In the genomic region with DNA sequence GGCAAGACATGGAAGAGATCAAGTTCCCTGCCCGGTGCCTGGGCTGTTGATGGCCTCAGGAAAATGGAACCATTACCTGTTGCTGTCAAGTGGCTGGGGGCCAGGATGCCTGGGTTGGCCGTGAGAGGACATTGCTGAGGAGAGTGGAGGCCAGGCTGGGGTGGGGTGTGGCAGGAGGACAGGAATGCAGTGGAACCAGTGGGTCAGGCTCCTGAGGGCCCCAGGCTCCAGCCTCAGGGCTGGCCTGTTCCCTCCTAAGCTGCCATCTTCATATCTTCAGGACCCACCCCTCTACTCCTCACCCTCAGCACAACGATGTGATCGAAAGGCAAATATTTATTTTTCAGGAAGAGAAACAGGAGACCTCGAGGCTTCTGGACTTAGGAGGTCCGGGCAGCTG, we compare ENCODE assay signal across 17 cellular contexts. TPM values are rescaled to one million over a fixed set of nuclear protein-coding genes. Genes with fewer than 3 reads are reported as not detected.
DNase-seq lines count a peak whose midpoint lies in the region; ATAC-seq and TF ChIP-seq lines count a peak whose summit lies in the region.
"Had no signal": no experiment of that assay in that cellular context is flagged by ENCODE, and none has a peak within 500 bp of the region (broad histone marks: within the 10 kb centered on the region; RNA-seq: fewer than 3 reads in every experiment).

No MANE protein-coding gene starts in this region.

- H3K4me3 Mint-ChIP-seq in stimulated activated effector memory CD8-positive, alpha-beta T cell treated with anti-CD3 and anti-CD28 coated beads, Interleukin-12 subunit alpha, Interleukin-12 subunit beta, amount 100 ng/mL, for 72 hours, result no peak overlapping the region
- H3K4me3 Mint-ChIP-seq: dendritic cell treated with granulocyte-macrophage colony-stimulating factor and Interleukin-4, amounts not matched to agents 40 ng/mL and 50 ng/mL, for 4 days; natural killer cell treated with Interleukin-12 subunit alpha and Interleukin-12 subunit beta and Interleukin-15 and Interleukin-18, amount 100 ng/mL, for 72 hours; stimulated activated memory B cell treated with anti-CD40 and anti-IgM and Interleukin-4, amounts not matched to agents 10 μg/mL and 1 μg/mL and 100 μg/mL, for 72 hours had no signal

- ATAC-seq in left colon (peak; percentile 37), GM18519 (IDR thresholded peaks at IDR 0.05; ENCODE audit: low FRiP score, unreplicated experiment) (no peak)
- ATAC-seq in stimulated activated effector memory CD8-positive, alpha-beta T cell treated with anti-CD3 and anti-CD28 coated beads, Interleukin-12 subunit alpha, Interleukin-12 subunit beta, amount 100 ng/mL, for 72 hours, result no peak
- ATAC-seq: natural killer cell treated with Interleukin-12 subunit alpha and Interleukin-12 subunit beta and Interleukin-15 and Interleukin-18, amount 100 ng/mL, for 72 hours; stimulated activated memory B cell treated with anti-CD40 and anti-IgM and Interleukin-4, amounts not matched to agents 10 μg/mL and 1 μg/mL and 100 μg/mL, for 72 hours had no signal

- no peak for TF ChIP-seq CTCF in LNCaP clone FGC (IDR thresholded peaks at IDR 0.05; ENCODE audit: control insufficient read depth, extremely low read depth, insufficient read depth)

- no peaks in the 10 kb centered on the region for H3K9me3 Mint-ChIP-seq in stimulated activated effector memory CD8-positive, alpha-beta T cell treated with anti-CD3 and anti-CD28 coated beads, Interleukin-12 subunit alpha, Interleukin-12 subunit beta, amount 100 ng/mL, for 72 hours
- H3K9me3 Mint-ChIP-seq: natural killer cell treated with Interleukin-12 subunit alpha and Interleukin-12 subunit beta and Interleukin-15 and Interleukin-18, amount 100 ng/mL, for 72 hours had no signal

- H3K27ac Mint-ChIP-seq in stimulated activated effector memory CD8-positive, alpha-beta T cell treated with anti-CD3 and anti-CD28 coated beads, Interleukin-12 subunit alpha, Interleukin-12 subunit beta, amount 100 ng/mL, for 72 hours, result peak overlapping the region; percentile 65
- H3K27ac Mint-ChIP-seq: dendritic cell treated with granulocyte-macrophage colony-stimulating factor and Interleukin-4, amounts not matched to agents 40 ng/mL and 50 ng/mL, for 4 days; natural killer cell treated with Interleukin-12 subunit alpha and Interleukin-12 subunit beta and Interleukin-15 and Interleukin-18, amount 100 ng/mL, for 72 hours; stimulated activated memory B cell treated with anti-CD40 and anti-IgM and Interleukin-4, amounts not matched to agents 10 μg/mL and 1 μg/mL and 100 μg/mL, for 72 hours had no signal

- H3K4me1 Mint-ChIP-seq in stimulated activated effector memory CD8-positive, alpha-beta T cell treated with anti-CD3 and anti-CD28 coated beads, Interleukin-12 subunit alpha, Interleukin-12 subunit beta, amount 100 ng/mL, for 72 hours, result no peaks in the 10 kb centered on the region
- H3K4me1 Mint-ChIP-seq: stimulated activated memory B cell treated with anti-CD40 and anti-IgM and Interleukin-4, amounts not matched to agents 10 μg/mL and 1 μg/mL and 100 μg/mL, for 72 hours had no signal

- H3K36me3 Mint-ChIP-seq in stimulated activated effector memory CD8-positive, alpha-beta T cell treated with anti-CD3 and anti-CD28 coated beads, Interleukin-12 subunit alpha, Interleukin-12 subunit beta, amount 100 ng/mL, for 72 hours, result peaks cover 24% of the 10 kb centered on the region
- H3K36me3 Mint-ChIP-seq: natural killer cell treated with Interleukin-12 subunit alpha and Interleukin-12 subunit beta and Interleukin-15 and Interleukin-18, amount 100 ng/mL, for 72 hours had no signal

- intact Hi-C loops in left colon (cut with DNase I, micrococcal nuclease), result no loop called here

- no peak overlapping the region for H3K4me3 ChIP-seq in LNCaP clone FGC (ENCODE audit: low read depth, low read length)

- DNase-seq in NCI-H510A treated with DMSO at 0.1 percent for 48 hours (lab: John Stamatoyannopoulos, UW) (peak; percentile 63), NCI-H510A (lab: John Stamatoyannopoulos, UW) (no peak), LNCaP clone FGC (ENCODE audit: low read depth) (peak; percentile 17), left colon (no peak), NCI-H187 (lab: John Stamatoyannopoulos, UW) (no peak), GDM1 (lab: John Stamatoyannopoulos, UW) (no peak)
- DNase-seq in stimulated activated effector memory CD8-positive, alpha-beta T cell treated with anti-CD3 and anti-CD28 coated beads, Interleukin-12 subunit alpha, Interleukin-12 subunit beta, amount 100 ng/mL, for 72 hours (ENCODE audit: low spot score in 2 of 2), result no peak
- DNase-seq: 8988T; activated CD4-positive, alpha-beta T cell treated with anti-CD3 and anti-CD28 coated beads, Interleukin-2, amount 50 U/mL, for 1 hour; AML-193; foreskin fibroblast; NCI-H1417; NCI-H526 had no signal

RNA-seq across cellular contexts. Expression of a gene that starts 8.5 kb away (rescaled TPM):
- total RNA-seq in left colon, result 10 to 100 TPM; 30.5 to 58.2 TPM

RNA-seq across cellular contexts. Expression of a gene that starts 8.8 kb away (rescaled TPM):
- total RNA-seq in left colon, result 10 to 100 TPM; 62.3 to 88.7 TPM

RNA-seq across cellular contexts. Expression of a gene that starts 12.8 kb away (rescaled TPM):
- total RNA-seq in left colon, result 1 to 10 TPM in 1 of 2 donors, under 1 TPM in 1; 0.92 to 1.1 TPM

RNA-seq across cellular contexts. Expression of a gene that starts 18.5 kb away (rescaled TPM):
- 100 to 1,000 TPM; 354 to 370 TPM for total RNA-seq in left colon

RNA-seq across cellular contexts. Expression of a gene that starts 28.7 kb away (rescaled TPM):
- total RNA-seq in left colon, result 100 to 1,000 TPM; 101 to 106 TPM

Comparison
In these comparisons a context has a peak if more than half of its experiments do, and no peak if none do; other contexts are left out.
1. DNase-seq: peak in NCI-H510A treated with DMSO at 0.1 percent for 48 hours (single experiment) and LNCaP clone FGC (single experiment); none in NCI-H510A (single experiment), left colon (0 of 2), stimulated activated effector memory CD8-positive, alpha-beta T cell treated with anti-CD3 and anti-CD28 coated beads, Interleukin-12 subunit alpha, Interleukin-12 subunit beta, amount 100 ng/mL, for 72 hours (0 of 2), NCI-H187 (0 of 2) and GDM1 (single experiment).